Comparison of ENCODE assay signal across 17 cellular contexts in genomic region chr2:188117706-188118105, GRCh38.
DNase-seq lines count a peak whose midpoint lies in the region; ATAC-seq, FAIRE-seq and TF ChIP-seq lines count a peak whose summit lies in the region.
"Had no signal": no experiment of that assay in that cellular context is flagged by ENCODE, and none has a peak within 500 bp of the region (broad histone marks: within the 10 kb centered on the region; RNA-seq: fewer than 3 reads in every experiment).

No MANE protein-coding gene starts in this region.

- ATAC-seq in thoracic aorta (ENCODE audit: insufficient number of reproducible peaks, low FRiP score, low read depth) (no peak), GM19463 (IDR thresholded peaks at IDR 0.05; ENCODE audit: unreplicated experiment) (no peak), HG02938 (IDR thresholded peaks at IDR 0.05; ENCODE audit: unreplicated experiment) (no peak)
- ATAC-seq in stimulated activated naive CD8-positive, alpha-beta T cell treated with anti-CD3 and anti-CD28 coated beads, Interleukin-15, Interleukin-2, amounts not matched to agents 100 U/mL and 50 U/mL, for 24 hours: no peak
- ATAC-seq: GM12878 had no signal

- no TSS peak for BruUV-seq in endothelial cell of umbilical vein (replicated peaks; lab: Mats Ljungman, UMichigan)

- H3K4me1 ChIP-seq in SK-N-SH (ENCODE audit: control insufficient read depth in 1 of 2, insufficient read depth in 2 of 2, low read depth in 1 of 2, low read length in 1 of 2) (peaks cover 0 to 11% of the 10 kb centered on the region in 2 experiments; a peak in 2 of 4 replicates), endothelial cell of umbilical vein (ENCODE audit: control insufficient read depth, extremely low read depth, insufficient read depth, low read length) (peaks cover 6% of the 10 kb centered on the region), thoracic aorta (ENCODE audit: control insufficient read depth in 1 of 2, low read depth in 2 of 2) (peaks cover 18 to 38% of the 10 kb centered on the region in 2 donors)
- H3K4me1 ChIP-seq: BLaER1 had no signal

- H3K79me2 ChIP-seq in SK-N-SH (ENCODE audit: insufficient read depth) (no peaks in the 10 kb centered on the region), endothelial cell of umbilical vein (ENCODE audit: control insufficient read depth, insufficient read depth, low read length) (no peaks in the 10 kb centered on the region)

- H2AFZ ChIP-seq in SK-N-SH (ENCODE audit: low read depth): peak overlapping the region; percentile 49
- peak overlapping the region; percentile 64 for H2AFZ ChIP-seq in endothelial cell of umbilical vein (ENCODE audit: low read depth, low read length)

- H3K27me3 ChIP-seq in SK-N-SH (ENCODE audit: insufficient read depth): no peaks in the 10 kb centered on the region
- H3K27me3 ChIP-seq in endothelial cell of umbilical vein (ENCODE audit: control insufficient read depth in 2 of 2, insufficient read depth in 2 of 2, low read length in 2 of 2): no peaks in the 10 kb centered on the region
- no peaks in the 10 kb centered on the region for H3K27me3 ChIP-seq in thoracic aorta (replicated peaks; ENCODE audit: insufficient read depth)
- H3K27me3 ChIP-seq: BLaER1 had no signal

- DNase-seq in EH (ENCODE audit: low read depth) (peak; percentile 51), SK-N-SH (no peak), endothelial cell of umbilical vein (ENCODE audit: low read depth, low spot score) (no peak), thoracic aorta (ENCODE audit: low spot score) (no peak)
- DNase-seq in stimulated activated naive CD8-positive, alpha-beta T cell treated with anti-CD3 and anti-CD28 coated beads, Interleukin-15, Interleukin-2, amounts not matched to agents 100 U/mL and 50 U/mL, for 24 hours: no peak
- DNase-seq: 8988T; CD4-positive, alpha-beta memory T cell; DMS153; DMS79 treated with DMSO at 0.1 percent for 48 hours; EL; GOT3; H9 had no signal

- CTCF ChIA-PET in SK-N-SH (lab: Yijun Ruan, JAX) (interaction anchor here (1.8 kb wide), 1 partner anchor 9 kb away, joined by 7 read pairs; no protein-coding TSS in a partner anchor), endothelial cell of umbilical vein (lab: Charles Lee) (no interaction called here)

- no peak for TF ChIP-seq RAD21 in SK-N-SH (IDR thresholded peaks at IDR 0.05; ENCODE audit: low read length)

- POLR2A ChIA-PET in SK-N-SH (lab: Yijun Ruan, JAX): no interaction called here
- POLR2A ChIA-PET in endothelial cell of umbilical vein (lab: Charles Lee): no interaction called here

- no peak for TF ChIP-seq POLR2A in endothelial cell of umbilical vein (IDR thresholded peaks at IDR 0.05; ENCODE audit: low read depth, low read length)

- H3K9me1 ChIP-seq in endothelial cell of umbilical vein (replicated peaks; ENCODE audit: control insufficient read depth, extremely low read depth, insufficient read depth, low read length): no peaks in the 10 kb centered on the region

- no peaks in the 10 kb centered on the region for H4K20me1 ChIP-seq in SK-N-SH (ENCODE audit: insufficient read depth)
- H4K20me1 ChIP-seq in endothelial cell of umbilical vein (replicated peaks; ENCODE audit: control insufficient read depth, extremely low read depth, insufficient read depth, low read length): no peaks in the 10 kb centered on the region
- H4K20me1 ChIP-seq: BLaER1 had no signal

- TF ChIP-seq EP300 in SK-N-SH (IDR thresholded peaks at IDR 0.05; ENCODE audit: borderline replicate concordance in 1 of 2, low read depth in 1 of 2, low read length in 1 of 2): no peak

- intact Hi-C loops in endothelial cell of umbilical vein (cut with micrococcal nuclease): loop anchor here (10.0 kb wide), 1 partner anchor 247 kb away; no protein-coding TSS in a partner anchor

- no peaks in the 10 kb centered on the region for H3K36me3 ChIP-seq in SK-N-SH (replicated peaks in 1 of 2; ENCODE audit: control insufficient read depth in 1 of 2, insufficient read depth in 2 of 2, low read length in 1 of 2)
- H3K36me3 ChIP-seq in endothelial cell of umbilical vein (ENCODE audit: control insufficient read depth in 2 of 2, extremely low read depth in 1 of 2, insufficient read depth in 2 of 2, low read length in 2 of 2): no peaks in the 10 kb centered on the region
- no peaks in the 10 kb centered on the region for H3K36me3 ChIP-seq in thoracic aorta
- H3K36me3 ChIP-seq: BLaER1 had no signal

- no peak for FAIRE-seq in endothelial cell of umbilical vein (lab: Jason Lieb, UNC)
- FAIRE-seq: GM12878 had no signal

- H3K9ac ChIP-seq in SK-N-SH (no peak overlapping the region), endothelial cell of umbilical vein (replicated peaks; ENCODE audit: extremely low read depth, insufficient read depth, low read length) (no peak overlapping the region)
- H3K9ac ChIP-seq: BLaER1 had no signal

- H3K4me3 ChIP-seq in SK-N-SH (ENCODE audit: low read depth in 2 of 2, low read length in 1 of 2): no peak overlapping the region
- H3K4me3 ChIP-seq in endothelial cell of umbilical vein (replicated peaks in 1 of 3; ENCODE audit: insufficient read depth in 1 of 3, low read depth in 1 of 3, low read length in 3 of 3): no peak overlapping the region
- no peak overlapping the region for H3K4me3 ChIP-seq in thoracic aorta
- H3K4me3 ChIP-seq: BLaER1, GM12878 had no signal

- H3K9me3 ChIP-seq in SK-N-SH: no peaks in the 10 kb centered on the region
- no peaks in the 10 kb centered on the region for H3K9me3 ChIP-seq in endothelial cell of umbilical vein (replicated peaks; ENCODE audit: control insufficient read depth, insufficient read depth, low read length)
- no peaks in the 10 kb centered on the region for H3K9me3 ChIP-seq in thoracic aorta
- H3K9me3 ChIP-seq: BLaER1 had no signal

- TF ChIP-seq CTCF in SK-N-SH (IDR thresholded peaks at IDR 0.05) (no peak), endothelial cell of umbilical vein (IDR thresholded peaks at IDR 0.05; ENCODE audit: extremely low read depth in 1 of 2, insufficient read depth in 1 of 2, low read depth in 1 of 2, low read length in 2 of 2) (no peak), thoracic aorta (IDR thresholded peaks at IDR 0.05) (no peak)

- no peaks in the 10 kb centered on the region; the same call in 1 of the 2 replicates for H3K9me2 ChIP-seq in SK-N-SH

- H3K4me2 ChIP-seq in SK-N-SH (no peak overlapping the region), endothelial cell of umbilical vein (ENCODE audit: insufficient read depth, low read length) (no peak overlapping the region)
- H3K4me2 ChIP-seq: BLaER1 had no signal

- H3K27ac ChIP-seq in SK-N-SH (ENCODE audit: low read depth in 2 of 2, low read length in 1 of 2) (peak overlapping the region in 1 of 2 experiments; percentile 29; a peak in 1 of 4 replicates), endothelial cell of umbilical vein (ENCODE audit: insufficient read depth, low read depth, low read length) (no peak overlapping the region), thoracic aorta (peak overlapping the region; percentile 26 to 48)
- H3K27ac ChIP-seq: BLaER1, HL-60 had no signal

- dilution Hi-C loops in endothelial cell of umbilical vein (cut with MboI; ENCODE audit: extremely low pct_ligation_motif_present, low sequenced_read_pairs): no loop called here

- 41% methylated on average over 2 of the region's 2 CpGs for WGBS in SK-N-SH (ENCODE audit: low lambda C conversion rate)

- peaks cover 13% of the 10 kb centered on the region for H3F3A ChIP-seq in SK-N-SH (replicated peaks; ENCODE audit: insufficient read depth)

TF ChIP-seq in SK-N-SH, 30 proteins besides CTCF, POLR2A, EP300 and RAD21:
- TF ChIP-seq PBX3 (IDR thresholded peaks at IDR 0.05): peak; percentile 56
- no peak for TF ChIP-seq FOSL2 (IDR thresholded peaks at IDR 0.05; ENCODE audit: borderline replicate concordance, low read depth)
- no peak for TF ChIP-seq EZH2phosphoT487 (IDR thresholded peaks at IDR 0.05; ENCODE audit: borderline replicate concordance, low read depth)
- no peak for TF ChIP-seq POLR2AphosphoS5 (IDR thresholded peaks at IDR 0.05; ENCODE audit: low read depth, low read length)
- no peak for TF ChIP-seq MAX (IDR thresholded peaks at IDR 0.05; ENCODE audit: low read depth)
- no peak for TF ChIP-seq RCOR1 (IDR thresholded peaks at IDR 0.05; ENCODE audit: low read length)
- TF ChIP-seq FOXM1 (IDR thresholded peaks at IDR 0.05; ENCODE audit: low read depth): no peak

TF ChIP-seq in endothelial cell of umbilical vein, 7 proteins besides CTCF, POLR2A, EP300 and RAD21:
- TF ChIP-seq MYC (IDR thresholded peaks at IDR 0.05; ENCODE audit: low read depth, low read length): no peak
- no peak for TF ChIP-seq POLR2AphosphoS5 (IDR thresholded peaks at IDR 0.05; ENCODE audit: insufficient read depth, low read depth, low read length)
- no peak for TF ChIP-seq MAX (IDR thresholded peaks at IDR 0.05; ENCODE audit: insufficient read depth, insufficient read length)
- no peak for TF ChIP-seq FOS (IDR thresholded peaks at IDR 0.05; ENCODE audit: borderline replicate concordance, insufficient read depth, low read length)
- no peak for TF ChIP-seq JUN (IDR thresholded peaks at IDR 0.05; ENCODE audit: borderline replicate concordance, insufficient read depth, insufficient read length, low read depth)
- TF ChIP-seq GATA2 (IDR thresholded peaks at IDR 0.05; ENCODE audit: insufficient read depth, insufficient read length, low read depth, low read length): no peak
- TF ChIP-seq EZH2 (IDR thresholded peaks at IDR 0.05; ENCODE audit: borderline replicate concordance, low read depth, low read length, severe bottlenecking): no peak
